ENCODE assay signal across 24 cellular contexts in the genomic region with DNA sequence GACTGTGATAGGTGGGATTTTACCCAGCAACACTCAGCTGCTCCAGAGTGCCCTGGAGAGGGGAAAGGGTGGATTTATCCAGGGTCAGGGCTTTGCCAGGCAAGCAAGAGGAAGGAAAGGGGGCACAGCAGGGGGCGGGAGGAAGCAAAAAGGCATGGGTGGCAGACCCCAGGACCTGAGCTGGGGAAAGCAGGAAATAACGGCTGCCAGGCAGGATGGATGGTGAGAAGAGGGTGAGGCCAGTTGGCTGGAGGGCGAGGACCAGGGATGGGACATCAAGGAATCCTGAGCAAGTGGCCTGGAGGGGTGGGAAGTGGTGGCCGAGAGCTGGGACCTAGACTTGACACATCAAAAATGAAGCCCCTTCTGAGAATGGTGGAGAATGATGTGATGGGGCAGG.
"Had no signal": no experiment of that assay in that cellular context is flagged by ENCODE, and none has a peak within 500 bp of the region (broad histone marks: within the 10 kb centered on the region; RNA-seq: fewer than 3 reads in every experiment).

No MANE protein-coding gene starts in this region.

- DNase-seq: activated B cell treated with CpG ODN at 0.5 μM for 24 hours; activated CD4-positive, alpha-beta T cell treated with anti-CD3 and anti-CD28 coated beads, Interleukin-2, amount 50 U/mL, for 4 hours; activated CD8-positive, alpha-beta memory T cell treated with anti-CD3 and anti-CD28 coated beads for 24 hours; activated CD8-positive, alpha-beta memory T cell treated with anti-CD3 and anti-CD28 coated beads, Interleukin-2, amount 50 U/mL, for 4 hours; activated naive CD8-positive, alpha-beta T cell treated with anti-CD3 and anti-CD28 coated beads, Interleukin-2, amount 10 ng/mL, durations not matched to agents 7 days and 5 days; activated T-cell treated with anti-CD3 and anti-CD28 coated beads, Interleukin-2, amount 50 U/mL, for 24 hours; colonic mucosa; esophagus squamous epithelium; gastrocnemius medialis; lower lobe of right lung; naive thymus-derived CD4-positive, alpha-beta T cell; stimulated activated CD4-positive, alpha-beta T cell treated with anti-CD3 and anti-CD28 coated beads, Interleukin-12 subunit alpha, Interleukin-12 subunit beta, amount 100 ng/mL, for 4 hours; stomach had no signal

- H3K9me3 Mint-ChIP-seq: activated B cell treated with CpG ODN at 0.5 μM for 24 hours; activated naive CD4-positive, alpha-beta T cell treated with anti-CD3 and anti-CD28 coated beads for 36 hours; activated naive CD8-positive, alpha-beta T cell treated with anti-CD3 and anti-CD28 coated beads, Interleukin-2, amount 10 ng/mL, durations not matched to agents 7 days and 5 days; activated T-cell treated with anti-CD3 and anti-CD28 coated beads, Interleukin-2, amount 50 U/mL, for 24 hours; activated T-helper 2 cell treated with anti-CD3 and anti-CD28 coated beads, Interferon-gamma antibody, Interleukin-2, Interleukin-4, amounts not matched to agents 10 μg/mL and 5 μg/mL and 100 μg/mL, durations not matched to agents 14 hours and 24 hours and 36 hours; central memory CD8-positive, alpha-beta T cell; naive thymus-derived CD4-positive, alpha-beta T cell; neural crest cell; stimulated activated memory B cell treated with anti-CD40 and anti-IgM and Interleukin-4, amounts not matched to agents 10 μg/mL and 1 μg/mL and 100 μg/mL, for 72 hours; T-helper 1 cell treated with Interleukin-12 subunit alpha and Interleukin-12 subunit beta and Interleukin-4 antibody, amounts not matched to agents 30 μg/mL and 1 μg/mL, for 36 hours had no signal

- H3K4me3 ChIP-seq: breast epithelium, colonic mucosa, esophagus squamous epithelium, gastrocnemius medialis, lower lobe of right lung, stomach, suprapubic skin, tibial nerve had no signal

- H3K9me3 ChIP-seq: breast epithelium, colonic mucosa, esophagus squamous epithelium, gastrocnemius medialis, lower lobe of right lung, stomach, suprapubic skin, tibial nerve had no signal

- H3K27ac Mint-ChIP-seq: activated B cell treated with CpG ODN at 0.5 μM for 24 hours; activated CD4-positive, alpha-beta T cell treated with anti-CD3 and anti-CD28 coated beads for 36 hours; activated naive CD4-positive, alpha-beta T cell treated with anti-CD3 and anti-CD28 coated beads for 36 hours; activated naive CD8-positive, alpha-beta T cell treated with anti-CD3 and anti-CD28 coated beads, Interleukin-2, amount 10 ng/mL, durations not matched to agents 7 days and 5 days; activated T-cell treated with anti-CD3 and anti-CD28 coated beads, Interleukin-2, amount 50 U/mL, for 24 hours; activated T-helper 2 cell treated with anti-CD3 and anti-CD28 coated beads, Interferon-gamma antibody, Interleukin-2, Interleukin-4, amounts not matched to agents 10 μg/mL and 5 μg/mL and 100 μg/mL, durations not matched to agents 14 hours and 24 hours and 36 hours; progenitor cell of endocrine pancreas; stimulated activated memory B cell treated with anti-CD40 and anti-IgM and Interleukin-4, amounts not matched to agents 10 μg/mL and 1 μg/mL and 100 μg/mL, for 72 hours; T-helper 1 cell treated with Interleukin-12 subunit alpha and Interleukin-12 subunit beta and Interleukin-4 antibody, amounts not matched to agents 30 μg/mL and 1 μg/mL, for 36 hours had no signal

- H3K36me3 Mint-ChIP-seq: activated naive CD8-positive, alpha-beta T cell treated with anti-CD3 and anti-CD28 coated beads, Interleukin-2, amount 10 ng/mL, durations not matched to agents 7 days and 5 days; naive thymus-derived CD4-positive, alpha-beta T cell; stimulated activated memory B cell treated with anti-CD40 and anti-IgM and Interleukin-4, amounts not matched to agents 10 μg/mL and 1 μg/mL and 100 μg/mL, for 72 hours had no signal

- H3K4me3 Mint-ChIP-seq: activated B cell treated with CpG ODN at 0.5 μM for 24 hours; activated CD4-positive, alpha-beta T cell treated with anti-CD3 and anti-CD28 coated beads for 36 hours; activated naive CD4-positive, alpha-beta T cell treated with anti-CD3 and anti-CD28 coated beads for 36 hours; activated naive CD8-positive, alpha-beta T cell treated with anti-CD3 and anti-CD28 coated beads, Interleukin-2, amount 10 ng/mL, durations not matched to agents 7 days and 5 days; activated T-cell treated with anti-CD3 and anti-CD28 coated beads, Interleukin-2, amount 50 U/mL, for 24 hours; central memory CD8-positive, alpha-beta T cell; naive thymus-derived CD4-positive, alpha-beta T cell; neural crest cell; stimulated activated memory B cell treated with anti-CD40 and anti-IgM and Interleukin-4, amounts not matched to agents 10 μg/mL and 1 μg/mL and 100 μg/mL, for 72 hours; T-helper 1 cell treated with Interleukin-12 subunit alpha and Interleukin-12 subunit beta and Interleukin-4 antibody, amounts not matched to agents 30 μg/mL and 1 μg/mL, for 36 hours had no signal

- H3K27me3 ChIP-seq: colonic mucosa, gastrocnemius medialis, suprapubic skin, tibial nerve had no signal

- H3K36me3 ChIP-seq: breast epithelium, colonic mucosa, esophagus squamous epithelium, gastrocnemius medialis, lower lobe of right lung, stomach, suprapubic skin, tibial nerve had no signal

- H3K4me1 ChIP-seq: breast epithelium, colonic mucosa, gastrocnemius medialis, stomach had no signal

- H3K27ac ChIP-seq: breast epithelium, colonic mucosa, esophagus squamous epithelium, gastrocnemius medialis, lower lobe of right lung, stomach, suprapubic skin, tibial nerve had no signal

- ATAC-seq: activated CD4-positive, alpha-beta T cell treated with anti-CD3 and anti-CD28 coated beads for 36 hours; naive thymus-derived CD4-positive, alpha-beta T cell had no signal
